Comparison of ENCODE assay signal across 1 cellular context in genomic region chr9:133163559-133164208, GRCh38.
TF ChIP-seq lines count a peak whose summit lies in the region.

Gene GBGT1 (minus strand): TSS chr9:133163914. CDS start chr9:133162412, 1,502 bp downstream.

TF ChIP-seq in GM12878, 131 proteins besides CTCF, POLR2A, EP300 and RAD21 (continued from another document):
- TF ChIP-seq, protein P1, sequence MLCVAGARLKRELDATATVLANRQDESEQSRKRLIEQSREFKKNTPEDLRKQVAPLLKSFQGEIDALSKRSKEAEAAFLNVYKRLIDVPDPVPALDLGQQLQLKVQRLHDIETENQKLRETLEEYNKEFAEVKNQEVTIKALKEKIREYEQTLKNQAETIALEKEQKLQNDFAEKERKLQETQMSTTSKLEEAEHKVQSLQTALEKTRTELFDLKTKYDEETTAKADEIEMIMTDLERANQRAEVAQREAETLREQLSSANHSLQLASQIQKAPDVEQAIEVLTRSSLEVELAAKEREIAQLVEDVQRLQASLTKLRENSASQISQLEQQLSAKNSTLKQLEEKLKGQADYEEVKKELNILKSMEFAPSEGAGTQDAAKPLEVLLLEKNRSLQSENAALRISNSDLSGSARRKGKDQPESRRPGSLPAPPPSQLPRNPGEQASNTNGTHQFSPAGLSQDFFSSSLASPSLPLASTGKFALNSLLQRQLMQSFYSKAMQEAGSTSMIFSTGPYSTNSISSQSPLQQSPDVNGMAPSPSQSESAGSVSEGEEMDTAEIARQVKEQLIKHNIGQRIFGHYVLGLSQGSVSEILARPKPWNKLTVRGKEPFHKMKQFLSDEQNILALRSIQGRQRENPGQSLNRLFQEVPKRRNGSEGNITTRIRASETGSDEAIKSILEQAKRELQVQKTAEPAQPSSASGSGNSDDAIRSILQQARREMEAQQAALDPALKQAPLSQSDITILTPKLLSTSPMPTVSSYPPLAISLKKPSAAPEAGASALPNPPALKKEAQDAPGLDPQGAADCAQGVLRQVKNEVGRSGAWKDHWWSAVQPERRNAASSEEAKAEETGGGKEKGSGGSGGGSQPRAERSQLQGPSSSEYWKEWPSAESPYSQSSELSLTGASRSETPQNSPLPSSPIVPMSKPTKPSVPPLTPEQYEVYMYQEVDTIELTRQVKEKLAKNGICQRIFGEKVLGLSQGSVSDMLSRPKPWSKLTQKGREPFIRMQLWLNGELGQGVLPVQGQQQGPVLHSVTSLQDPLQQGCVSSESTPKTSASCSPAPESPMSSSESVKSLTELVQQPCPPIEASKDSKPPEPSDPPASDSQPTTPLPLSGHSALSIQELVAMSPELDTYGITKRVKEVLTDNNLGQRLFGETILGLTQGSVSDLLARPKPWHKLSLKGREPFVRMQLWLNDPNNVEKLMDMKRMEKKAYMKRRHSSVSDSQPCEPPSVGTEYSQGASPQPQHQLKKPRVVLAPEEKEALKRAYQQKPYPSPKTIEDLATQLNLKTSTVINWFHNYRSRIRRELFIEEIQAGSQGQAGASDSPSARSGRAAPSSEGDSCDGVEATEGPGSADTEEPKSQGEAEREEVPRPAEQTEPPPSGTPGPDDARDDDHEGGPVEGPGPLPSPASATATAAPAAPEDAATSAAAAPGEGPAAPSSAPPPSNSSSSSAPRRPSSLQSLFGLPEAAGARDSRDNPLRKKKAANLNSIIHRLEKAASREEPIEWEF (IDR thresholded peaks at IDR 0.05; ENCODE audit: insufficient replicate concordance, low read depth, low read length), result no peak
- TF ChIP-seq CREB1 (IDR thresholded peaks at IDR 0.05; ENCODE audit: low read depth) (no peak), ZSCAN29 (IDR thresholded peaks at IDR 0.05) (no peak), GATAD2B (conservative IDR thresholded peaks at IDR 0.05; ENCODE audit: low read depth) (0 out of 2 replicates have a peak, but pooled peaks have one; percentile 39), RUNX3 (IDR thresholded peaks at IDR 0.05; ENCODE audit: low read length) (0 out of 2 replicates have a peak, but pooled peaks have one; percentile 21), SPI1 (IDR thresholded peaks at IDR 0.05; ENCODE audit: borderline replicate concordance, insufficient read depth, low read depth, low read length) (peak; percentile 59), SMC3 (IDR thresholded peaks at IDR 0.05; ENCODE audit: borderline replicate concordance, low read length) (no peak), SUPT20H (IDR thresholded peaks at IDR 0.05; ENCODE audit: borderline replicate concordance, control insufficient read depth, low read depth, low read length) (no peak), USF2 (IDR thresholded peaks at IDR 0.05; ENCODE audit: borderline replicate concordance, low read depth, low read length) (no peak), MEF2B (IDR thresholded peaks at IDR 0.05; ENCODE audit: partially characterized antibody, poor library complexity, severe bottlenecking) (peak; percentile 64), SRF (IDR thresholded peaks at IDR 0.05; ENCODE audit: low read depth in 2 of 2, low read length in 2 of 2) (no peak), POU2F2 (IDR thresholded peaks at IDR 0.05; ENCODE audit: borderline replicate concordance, low read depth, low read length) (no peak), CREM (IDR thresholded peaks at IDR 0.05; ENCODE audit: low read depth) (no peak)
